Comparison of ENCODE assay signal across 1 cellular context in genomic region chr22:41516462-41516861, GRCh38.
A peak's percentile ranks its signal among the peaks of the same experiment; 100 is the strongest.
TF ChIP-seq lines count a peak whose summit lies in the region.

No MANE protein-coding gene starts in this region.

TF ChIP-seq in HepG2, 621 proteins besides CTCF, POLR2A, EP300 and RAD21:
- TF ChIP-seq DNMT3B (CRISPR knock-in tag; conservative IDR thresholded peaks at IDR 0.05) (no peak), POLR2G (IDR thresholded peaks at IDR 0.05; ENCODE audit: low read depth, low read length) (0 out of 2 replicates have a peak, but pooled peaks have one; percentile 11)
